In the genomic region with DNA sequence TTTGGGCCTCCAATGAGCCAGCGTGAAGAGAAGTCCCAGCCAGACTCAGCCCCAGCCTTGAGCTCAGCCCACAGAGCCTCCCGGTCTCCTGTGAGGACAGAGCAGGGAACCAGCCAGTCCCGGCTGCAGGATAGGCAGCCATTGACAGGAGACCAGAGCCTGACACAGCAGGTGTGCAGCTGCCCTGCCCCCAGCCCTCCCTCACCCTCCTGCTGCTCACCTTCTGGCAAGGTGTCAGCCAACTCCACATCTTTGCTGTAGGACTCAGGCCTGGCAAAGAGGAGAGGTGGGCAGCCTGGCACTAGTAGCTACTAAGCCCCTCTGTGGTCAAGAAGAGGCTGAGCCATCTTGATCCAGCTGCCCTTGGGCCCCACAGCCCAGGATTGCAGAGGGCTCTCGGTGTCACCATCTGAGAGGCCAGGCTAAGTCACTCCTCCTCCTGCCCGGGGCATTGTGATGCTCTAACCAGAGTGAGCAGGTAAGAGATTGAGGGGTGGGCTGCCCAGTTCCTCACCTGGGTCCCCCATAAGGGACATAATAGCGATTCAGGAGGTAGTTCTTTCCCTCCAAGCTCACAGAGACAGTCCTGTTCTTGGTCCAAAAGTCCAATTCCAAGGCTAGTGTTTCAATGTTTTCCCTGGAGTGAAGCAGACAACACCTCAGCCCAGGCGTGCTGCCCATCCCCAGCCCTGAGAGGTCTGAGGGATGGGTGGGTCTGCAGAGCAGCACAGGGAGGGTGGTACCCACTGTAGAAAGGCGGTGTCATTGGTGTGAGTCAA, we compare ENCODE assay signal across 29 cellular contexts. TPM values are rescaled to one million over a fixed set of nuclear protein-coding genes. Genes with fewer than 3 reads are reported as not detected.
A peak's percentile ranks its signal among the peaks of the same experiment; 100 is the strongest.
DNase-seq lines count a peak whose midpoint lies in the region; ATAC-seq, FAIRE-seq and TF ChIP-seq lines count a peak whose summit lies in the region.
"Had no signal": no experiment of that assay in that cellular context is flagged by ENCODE, and none has a peak within 500 bp of the region (broad histone marks: within the 10 kb centered on the region; RNA-seq: fewer than 3 reads in every experiment).

No MANE protein-coding gene starts in this region.

- ATAC-seq in HG03432 (IDR thresholded peaks at IDR 0.05; ENCODE audit: unreplicated experiment) (no peak), upper lobe of right lung (no peak)
- ATAC-seq: activated CD8-positive, alpha-beta memory T cell treated with anti-CD3 and anti-CD28 coated beads, Interleukin-2, amount 10 ng/mL, durations not matched to agents 7 days and 5 days; Panc1 had no signal

- no peak overlapping the region for H3K27ac ChIP-seq in endothelial cell of umbilical vein (ENCODE audit: insufficient read depth, low read depth, low read length)
- no peak overlapping the region for H3K27ac ChIP-seq in upper lobe of right lung
- H3K27ac ChIP-seq: neutrophil, prostate gland, SJSA1, skin epidermis, thyroid gland had no signal

- CTCF ChIA-PET in endothelial cell of umbilical vein (lab: Charles Lee): interaction anchor here (0.8 to 6.7 kb wide), 6 partner anchors 25 to 297 kb away, joined by 4 to 65 read pairs (median 10); a partner anchor contains a TSS

- DNase-seq in COLO668 (lab: John Stamatoyannopoulos, UW; ENCODE audit: unreplicated experiment) (peak; percentile 64), ELF-1 (ENCODE audit: low read depth, low spot score) (peak; percentile 16), NCI-H510A (lab: John Stamatoyannopoulos, UW) (peak; percentile 59), endothelial cell of umbilical vein (ENCODE audit: low read depth, low spot score) (no peak), upper lobe of right lung (no peak), COR-L47 (lab: John Stamatoyannopoulos, UW) (no peak)
- no peak for DNase-seq in activated CD4-positive, alpha-beta T cell treated with anti-CD3 and anti-CD28 coated beads for 48 hours
- DNase-seq: activated CD4-positive, alpha-beta T cell treated with anti-CD3 and anti-CD28 coated beads for 4 hours; activated CD8-positive, alpha-beta memory T cell treated with anti-CD3 and anti-CD28 coated beads, Interleukin-2, amount 10 ng/mL, durations not matched to agents 7 days and 5 days; CD4-positive, alpha-beta memory T cell; DMS153; HFFc6; KG1; kidney glomerular epithelial cell; NK-92 treated with Interleukin-12 subunit alpha and Interleukin-12 subunit beta, amount 100 ng/mL, for 24 hours; stimulated activated CD4-positive, alpha-beta T cell treated with anti-CD3 and anti-CD28 coated beads, Interleukin-2, amount 100 ng/mL, for 48 hours; stimulated activated naive CD4-positive, alpha-beta T cell treated with Interleukin-2 at 50 U/mL for 16 hours; thyroid gland had no signal

- H3K4me3 ChIP-seq in endothelial cell of umbilical vein (replicated peaks in 1 of 3; ENCODE audit: insufficient read depth in 1 of 3, low read depth in 1 of 3, low read length in 3 of 3) (no peak overlapping the region), upper lobe of right lung (no peak overlapping the region)
- H3K4me3 ChIP-seq: prostate gland, SJSA1, skin epidermis, thyroid gland had no signal

- no peak overlapping the region for H3K4me2 ChIP-seq in endothelial cell of umbilical vein (ENCODE audit: insufficient read depth, low read length)

- POLR2A ChIA-PET in endothelial cell of umbilical vein (lab: Charles Lee): no interaction called here

- H3K36me3 ChIP-seq in endothelial cell of umbilical vein (ENCODE audit: control insufficient read depth in 2 of 2, extremely low read depth in 1 of 2, insufficient read depth in 2 of 2, low read length in 2 of 2): peaks cover 0 to 21% of the 10 kb centered on the region in 2 experiments
- peaks cover 19% of the 10 kb centered on the region for H3K36me3 ChIP-seq in upper lobe of right lung
- H3K36me3 ChIP-seq: neutrophil, prostate gland had no signal

- no TSS peak for BruUV-seq in endothelial cell of umbilical vein (replicated peaks; lab: Mats Ljungman, UMichigan)

- H3K79me2 ChIP-seq in endothelial cell of umbilical vein (ENCODE audit: control insufficient read depth, insufficient read depth, low read length): no peaks in the 10 kb centered on the region

- no peaks in the 10 kb centered on the region for H4K20me1 ChIP-seq in endothelial cell of umbilical vein (replicated peaks; ENCODE audit: control insufficient read depth, extremely low read depth, insufficient read depth, low read length)

- H3K4me1 ChIP-seq in endothelial cell of umbilical vein (ENCODE audit: control insufficient read depth, extremely low read depth, insufficient read depth, low read length) (peaks cover 6% of the 10 kb centered on the region), upper lobe of right lung (peaks cover 7% of the 10 kb centered on the region)
- H3K4me1 ChIP-seq: prostate gland had no signal

- H3K9me3 ChIP-seq in endothelial cell of umbilical vein (replicated peaks; ENCODE audit: control insufficient read depth, insufficient read depth, low read length): no peaks in the 10 kb centered on the region
- H3K9me3 ChIP-seq in upper lobe of right lung: no peaks in the 10 kb centered on the region
- H3K9me3 ChIP-seq: neutrophil, prostate gland, SJSA1, thyroid gland had no signal

- H3K27me3 ChIP-seq in endothelial cell of umbilical vein (ENCODE audit: control insufficient read depth in 2 of 2, insufficient read depth in 2 of 2, low read length in 2 of 2): peaks cover 0 to 2% of the 10 kb centered on the region in 2 experiments
- H3K27me3 ChIP-seq in upper lobe of right lung: no peaks in the 10 kb centered on the region
- H3K27me3 ChIP-seq: SJSA1, thyroid gland had no signal

- TF ChIP-seq CTCF in endothelial cell of umbilical vein (IDR thresholded peaks at IDR 0.05; ENCODE audit: extremely low read depth in 1 of 2, insufficient read depth in 1 of 2, low read depth in 1 of 2, low read length in 2 of 2) (no peak), upper lobe of right lung (IDR thresholded peaks at IDR 0.05) (no peak)

- no peak for FAIRE-seq in endothelial cell of umbilical vein (lab: Jason Lieb, UNC)
- FAIRE-seq: colon had no signal

- dilution Hi-C loops in endothelial cell of umbilical vein (cut with MboI; ENCODE audit: extremely low pct_ligation_motif_present, low sequenced_read_pairs): no loop called here

- peak; percentile 27 for TF ChIP-seq POLR2A in endothelial cell of umbilical vein (IDR thresholded peaks at IDR 0.05; ENCODE audit: low read depth, low read length)

- H3K9ac ChIP-seq in endothelial cell of umbilical vein (replicated peaks; ENCODE audit: extremely low read depth, insufficient read depth, low read length): no peak overlapping the region

- H2AFZ ChIP-seq in endothelial cell of umbilical vein (ENCODE audit: low read depth, low read length): no peak overlapping the region

- no peaks in the 10 kb centered on the region for H3K9me1 ChIP-seq in endothelial cell of umbilical vein (replicated peaks; ENCODE audit: control insufficient read depth, extremely low read depth, insufficient read depth, low read length)

- intact Hi-C loops in endothelial cell of umbilical vein (cut with micrococcal nuclease): no loop called here
- intact Hi-C loops in upper lobe of right lung (cut with DNase I): no loop called here

TF ChIP-seq in endothelial cell of umbilical vein, 7 proteins besides CTCF, POLR2A, EP300 and RAD21:
- TF ChIP-seq MYC (IDR thresholded peaks at IDR 0.05; ENCODE audit: low read depth, low read length): no peak
- TF ChIP-seq, protein P1, sequence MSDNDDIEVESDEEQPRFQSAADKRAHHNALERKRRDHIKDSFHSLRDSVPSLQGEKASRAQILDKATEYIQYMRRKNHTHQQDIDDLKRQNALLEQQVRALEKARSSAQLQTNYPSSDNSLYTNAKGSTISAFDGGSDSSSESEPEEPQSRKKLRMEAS (IDR thresholded peaks at IDR 0.05; ENCODE audit: insufficient read depth, insufficient read length): no peak
- no peak for TF ChIP-seq FOS (IDR thresholded peaks at IDR 0.05; ENCODE audit: borderline replicate concordance, insufficient read depth, low read length)
- TF ChIP-seq EZH2 (IDR thresholded peaks at IDR 0.05; ENCODE audit: borderline replicate concordance, low read depth, low read length, severe bottlenecking): no peak
- TF ChIP-seq JUN (IDR thresholded peaks at IDR 0.05; ENCODE audit: borderline replicate concordance, insufficient read depth, insufficient read length, low read depth): no peak
- no peak for TF ChIP-seq POLR2AphosphoS5 (IDR thresholded peaks at IDR 0.05; ENCODE audit: insufficient read depth, low read depth, low read length)
- TF ChIP-seq GATA2 (IDR thresholded peaks at IDR 0.05; ENCODE audit: insufficient read depth, insufficient read length, low read depth, low read length): no peak

RNA-seq across cellular contexts. Expression of a gene that starts 18.6 kb away (rescaled TPM):
- total RNA-seq in endothelial cell of umbilical vein (not detected in 2 replicates), upper lobe of right lung (0.46 TPM)
- polyA plus RNA-seq in endothelial cell of umbilical vein: not detected in 2 replicates
- polyA plus RNA-seq in endothelial cell of umbilical vein (2011; cell fraction: cytosol; rRNA removed): not detected in 2 replicates
- polyA plus RNA-seq in endothelial cell of umbilical vein (2011; cell fraction: nucleus; rRNA removed): not detected in 2 replicates
- 0.35 and 0.56 TPM in 2 replicates for polyA plus RNA-seq in endothelial cell of umbilical vein (2012)
- polyA minus RNA-seq in endothelial cell of umbilical vein: not detected in 2 replicates
- polyA minus RNA-seq in endothelial cell of umbilical vein (2011; cell fraction: cytosol; rRNA and poly(A)+ RNA removed): not detected
- polyA minus RNA-seq in endothelial cell of umbilical vein (2011; cell fraction: nucleus; rRNA and poly(A)+ RNA removed): not detected in 2 replicates
- total RNA-seq: activated CD8-positive, alpha-beta memory T cell treated with anti-CD3 and anti-CD28 coated beads, Interleukin-2, amount 10 ng/mL, durations not matched to agents 7 days and 5 days; CD4-positive, alpha-beta memory T cell; fibroblast of lung; glomerular endothelial cell; lung microvascular endothelial cell; SJSA1; T-helper 1 cell treated with Interleukin-12 subunit alpha and Interleukin-12 subunit beta and Interleukin-4 antibody, amounts not matched to agents 30 ng/mL and 1 ng/mL, for 36 hours; thyroid gland had no signal
- polyA plus RNA-seq: CD4-positive, alpha-beta memory T cell; fibroblast of lung had no signal

RNA-seq across cellular contexts. Expression of a gene that starts 53.4 kb away (rescaled TPM):
- total RNA-seq in endothelial cell of umbilical vein (183 and 227 TPM in 2 replicates), upper lobe of right lung (79.6 TPM)
- polyA plus RNA-seq in endothelial cell of umbilical vein: 99.7 and 109 TPM in 2 replicates
- 69.9 and 75.8 TPM in 2 replicates for polyA plus RNA-seq in endothelial cell of umbilical vein (2011; cell fraction: cytosol; rRNA removed)
- 320 and 340 TPM in 2 replicates for polyA plus RNA-seq in endothelial cell of umbilical vein (2011; cell fraction: nucleus; rRNA removed)
- polyA plus RNA-seq in endothelial cell of umbilical vein (2012): 99.4 and 105 TPM in 2 replicates
- polyA minus RNA-seq in endothelial cell of umbilical vein: 149 and 151 TPM in 2 replicates
- 4.6 TPM for polyA minus RNA-seq in endothelial cell of umbilical vein (2011; cell fraction: cytosol; rRNA and poly(A)+ RNA removed)
- polyA minus RNA-seq in endothelial cell of umbilical vein (2011; cell fraction: nucleus; rRNA and poly(A)+ RNA removed): 155 and 169 TPM in 2 replicates

Comparison
In these comparisons a context has a peak if more than half of its experiments do, and no peak if none do; other contexts are left out.
1. DNase-seq: peak in COLO668 (single experiment), ELF-1 (single experiment) and NCI-H510A (single experiment); none in endothelial cell of umbilical vein (single experiment), upper lobe of right lung (single experiment), COR-L47 (single experiment) and activated CD4-positive, alpha-beta T cell treated with anti-CD3 and anti-CD28 coated beads for 48 hours (single experiment).